Comparison of ENCODE assay signal across 1 cellular context in genomic region chr22:40684728-40685127, GRCh38.
A peak's percentile ranks its signal among the peaks of the same experiment; 100 is the strongest.
TF ChIP-seq lines count a peak whose summit lies in the region.

No MANE protein-coding gene starts in this region.

TF ChIP-seq in H1, 55 proteins besides CTCF, POLR2A, EP300 and RAD21:
- TF ChIP-seq BACH1 (IDR thresholded peaks at IDR 0.05; ENCODE audit: low read length): no peak
- no peak for TF ChIP-seq SP4 (IDR thresholded peaks at IDR 0.05; ENCODE audit: low read length)
- no peak for TF ChIP-seq BRCA1 (IDR thresholded peaks at IDR 0.05; ENCODE audit: low read depth, low read length)
- TF ChIP-seq HDAC2 (IDR thresholded peaks at IDR 0.05; ENCODE audit: borderline replicate concordance in 1 of 2, low read depth in 2 of 2, low read length in 2 of 2): peak in 1 of 2 experiments; percentile 81; a peak in 1 of 4 replicates
- no peak for TF ChIP-seq SRF (IDR thresholded peaks at IDR 0.05; ENCODE audit: low read depth, low read length)
- 0 out of 2 replicates have a peak, but pooled peaks have one; percentile 22 for TF ChIP-seq POLR2AphosphoS5 (IDR thresholded peaks at IDR 0.05; ENCODE audit: low read depth, low read length)
- no peak for TF ChIP-seq BCL11A (IDR thresholded peaks at IDR 0.05; ENCODE audit: low read depth in 2 of 2, low read length in 2 of 2)
- TF ChIP-seq ASH2L (IDR thresholded peaks at IDR 0.05; ENCODE audit: low read length): peak; percentile 73
- TF ChIP-seq NRF1 (IDR thresholded peaks at IDR 0.05; ENCODE audit: low read depth, low read length): no peak
- TF ChIP-seq CREB1 (IDR thresholded peaks at IDR 0.05): 0 out of 2 replicates have a peak, but pooled peaks have one; percentile 44
- no peak for TF ChIP-seq CEBPB (IDR thresholded peaks at IDR 0.05; ENCODE audit: low read depth, low read length)
- TF ChIP-seq RBBP5 (IDR thresholded peaks at IDR 0.05; ENCODE audit: borderline replicate concordance, low read depth, low read length): 0 out of 2 replicates have a peak, but pooled peaks have one; percentile 18
- peak; percentile 76 for TF ChIP-seq TEAD4 (IDR thresholded peaks at IDR 0.05; ENCODE audit: low read depth, low read length)
- no peak for TF ChIP-seq EGR1 (IDR thresholded peaks at IDR 0.05; ENCODE audit: borderline replicate concordance, low read depth, low read length)
- TF ChIP-seq KDM1A (IDR thresholded peaks at IDR 0.05; ENCODE audit: borderline replicate concordance, low read length): peak; percentile 8; the same call in 1 of the 2 replicates
- no peak for TF ChIP-seq NANOG (IDR thresholded peaks at IDR 0.05; ENCODE audit: insufficient read depth, low read depth, low read length, poor library complexity, severe bottlenecking)
- TF ChIP-seq SUZ12 (IDR thresholded peaks at IDR 0.05; ENCODE audit: low read length): no peak
- no peak for TF ChIP-seq KDM4A (IDR thresholded peaks at IDR 0.05; ENCODE audit: low read depth, low read length, severe bottlenecking)
- TF ChIP-seq SIN3A (conservative IDR thresholded peaks at IDR 0.05 in 1 of 2, IDR thresholded peaks at IDR 0.05 in 1 of 2; ENCODE audit: low read depth in 1 of 2, low read length in 2 of 2): no peak
- no peak for TF ChIP-seq CBX5 (IDR thresholded peaks at IDR 0.05; ENCODE audit: low read depth, low read length)
- no peak for TF ChIP-seq JUND (IDR thresholded peaks at IDR 0.05; ENCODE audit: low read length)
- TF ChIP-seq KDM5A (IDR thresholded peaks at IDR 0.05; ENCODE audit: low read length): no peak
- TF ChIP-seq ATF3 (IDR thresholded peaks at IDR 0.05; ENCODE audit: insufficient read depth, low read depth, low read length): no peak
- TF ChIP-seq FOSL1 (IDR thresholded peaks at IDR 0.05; ENCODE audit: insufficient read depth, low read depth, low read length): no peak
- no peak for TF ChIP-seq USF2 (IDR thresholded peaks at IDR 0.05; ENCODE audit: low read length)
- no peak for TF ChIP-seq HDAC6 (IDR thresholded peaks at IDR 0.05; ENCODE audit: low read depth, low read length)
- TF ChIP-seq SAP30 (IDR thresholded peaks at IDR 0.05; ENCODE audit: insufficient read depth, insufficient replicate concordance, low read length): no peak
- TF ChIP-seq TBP (IDR thresholded peaks at IDR 0.05; ENCODE audit: low read depth, low read length): no peak
- TF ChIP-seq CHD7 (IDR thresholded peaks at IDR 0.05; ENCODE audit: insufficient replicate concordance, low read length): no peak
- TF ChIP-seq CHD1 (IDR thresholded peaks at IDR 0.05; ENCODE audit: low read depth, low read length): no peak
- peak; percentile 25; the same call in 1 of the 2 replicates for TF ChIP-seq MAX (IDR thresholded peaks at IDR 0.05)
- TF ChIP-seq MAFK (IDR thresholded peaks at IDR 0.05; ENCODE audit: low read depth, low read length): no peak
- TF ChIP-seq TAF1 (IDR thresholded peaks at IDR 0.05; ENCODE audit: low read depth, low read length): peak; percentile 25; the same call in 1 of the 2 replicates
- no peak for TF ChIP-seq YY1 (IDR thresholded peaks at IDR 0.05; ENCODE audit: low read depth, low read length)
- no peak for TF ChIP-seq GTF2F1 (IDR thresholded peaks at IDR 0.05; ENCODE audit: borderline replicate concordance, low read depth, low read length)
- TF ChIP-seq SP1 (IDR thresholded peaks at IDR 0.05; ENCODE audit: low read depth, low read length): 0 out of 2 replicates have a peak, but pooled peaks have one; percentile 40
- TF ChIP-seq SIX5 (IDR thresholded peaks at IDR 0.05; ENCODE audit: low read depth, low read length): no peak
